16 cellular contexts compared by ENCODE assay signal in the genomic region with DNA sequence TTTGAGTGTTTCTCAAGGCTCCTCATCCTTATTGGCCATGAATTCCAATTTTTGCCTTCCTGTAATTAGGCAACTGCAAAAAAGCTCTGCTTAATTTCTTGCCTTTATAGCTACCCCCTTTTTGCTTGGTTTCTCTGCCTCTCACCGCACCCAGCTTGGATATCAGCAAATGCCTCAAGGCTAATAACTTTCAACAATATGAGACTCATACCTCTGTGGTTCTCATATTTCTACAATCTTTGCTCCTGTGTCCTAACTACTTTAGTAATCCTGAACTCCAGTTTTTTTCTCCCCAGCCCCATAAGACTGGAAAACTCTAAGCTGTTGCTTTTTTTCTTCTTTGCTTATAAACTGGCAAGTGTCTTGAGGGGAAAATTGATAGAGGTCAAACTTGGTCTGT.
DNase-seq lines count a peak whose midpoint lies in the region; ATAC-seq and TF ChIP-seq lines count a peak whose summit lies in the region.
"Had no signal": no experiment of that assay in that cellular context is flagged by ENCODE, and none has a peak within 500 bp of the region (broad histone marks: within the 10 kb centered on the region; RNA-seq: fewer than 3 reads in every experiment).

No MANE protein-coding gene starts in this region.

- H3K27me3 Mint-ChIP-seq in activated T-helper 17 cell treated with anti-CD3 and anti-CD28 coated beads, Interleukin-2, amount 50 U/mL, for 72 hours, result peaks cover 23% of the 10 kb centered on the region

- ATAC-seq in RWPE2 (ENCODE audit: low read depth) (0 out of 3 replicates have a peak, but pooled peaks have one; percentile 20), GM19023 (IDR thresholded peaks at IDR 0.05; ENCODE audit: unreplicated experiment) (no peak)
- ATAC-seq in activated T-helper 17 cell treated with anti-CD3 and anti-CD28 coated beads, Interleukin-2, amount 50 U/mL, for 72 hours (replicated peaks), result no peak

- no peak overlapping the region for H3K27ac Mint-ChIP-seq in activated T-helper 17 cell treated with anti-CD3 and anti-CD28 coated beads, Interleukin-2, amount 50 U/mL, for 72 hours
- H3K27ac Mint-ChIP-seq: CD4-positive, alpha-beta memory T cell had no signal

- no peaks in the 10 kb centered on the region for H3K36me3 Mint-ChIP-seq in activated T-helper 17 cell treated with anti-CD3 and anti-CD28 coated beads, Interleukin-2, amount 50 U/mL, for 72 hours (ENCODE audit: low read depth)
- H3K36me3 Mint-ChIP-seq: CD4-positive, alpha-beta memory T cell had no signal

- H3K36me3 ChIP-seq in RWPE2 (ENCODE audit: low read depth), result no peaks in the 10 kb centered on the region
- no peaks in the 10 kb centered on the region for H3K36me3 ChIP-seq in subcutaneous abdominal adipose tissue (ENCODE audit: control insufficient read depth in 5 of 5, insufficient read depth in 5 of 5, low read length in 5 of 5)

- H3K4me3 ChIP-seq in RWPE2 (ENCODE audit: severe bottlenecking), result no peak overlapping the region
- no peak overlapping the region for H3K4me3 ChIP-seq in epithelial cell of esophagus (ENCODE audit: low read length)
- H3K4me3 ChIP-seq in subcutaneous abdominal adipose tissue (ENCODE audit: low read depth in 1 of 5, low read length in 5 of 5), result no peak overlapping the region
- H3K4me3 ChIP-seq: GM23248 had no signal

- DNase-seq in RWPE2 (ENCODE audit: low spot score) (no peak), epithelial cell of esophagus (ENCODE audit: low read depth) (peak; percentile 59), SHP77 treated with DMSO at 0.1 percent for 48 hours (lab: John Stamatoyannopoulos, UW) (no peak)
- DNase-seq: C1 segment of cervical spinal cord; Calu3; CD4-positive, alpha-beta memory T cell; COR-L47; DMS53; DMS79 treated with DMSO at 0.1 percent for 48 hours; GF-D8; GM23248; H7; HCEC 1CT had no signal

- H3K9me3 ChIP-seq in RWPE2 (ENCODE audit: severe bottlenecking) (no peaks in the 10 kb centered on the region), subcutaneous abdominal adipose tissue (ENCODE audit: control insufficient read depth in 5 of 5, low read length in 5 of 5) (peaks cover 0 to 9% (median 2%) of the 10 kb centered on the region in 5 donors)

- H3K4me1 Mint-ChIP-seq in activated T-helper 17 cell treated with anti-CD3 and anti-CD28 coated beads, Interleukin-2, amount 50 U/mL, for 72 hours, result peaks cover 9% of the 10 kb centered on the region

- H3K4me3 Mint-ChIP-seq in activated T-helper 17 cell treated with anti-CD3 and anti-CD28 coated beads, Interleukin-2, amount 50 U/mL, for 72 hours, result no peak overlapping the region
- H3K4me3 Mint-ChIP-seq: CD4-positive, alpha-beta memory T cell had no signal

- H3K9me3 Mint-ChIP-seq in activated T-helper 17 cell treated with anti-CD3 and anti-CD28 coated beads, Interleukin-2, amount 50 U/mL, for 72 hours, result peaks cover 9% of the 10 kb centered on the region

- H3K27ac ChIP-seq in RWPE2 (ENCODE audit: poor library complexity, severe bottlenecking) (no peak overlapping the region), subcutaneous abdominal adipose tissue (ENCODE audit: low read depth, low read length) (peak overlapping the region; percentile 27)
- H3K27ac ChIP-seq: GM23248 had no signal

- no peak overlapping the region for H3K9ac ChIP-seq in subcutaneous abdominal adipose tissue (ENCODE audit: low read length in 5 of 5)
- H3K9ac ChIP-seq: GM23248 had no signal

- TF ChIP-seq CTCF in RWPE2 (IDR thresholded peaks at IDR 0.05; ENCODE audit: poor library complexity, severe bottlenecking), result no peak
- no peak for TF ChIP-seq CTCF in epithelial cell of esophagus (IDR thresholded peaks at IDR 0.05; ENCODE audit: insufficient read depth, low read depth, low read length, missing control alignments)

- H3K27me3 ChIP-seq in RWPE2 (ENCODE audit: insufficient read depth, poor library complexity, severe bottlenecking) (no peaks in the 10 kb centered on the region), subcutaneous abdominal adipose tissue (ENCODE audit: control insufficient read depth in 5 of 5, insufficient read depth in 4 of 5, low read length in 5 of 5) (no peaks in the 10 kb centered on the region)

- H3K4me1 ChIP-seq in RWPE2 (ENCODE audit: insufficient read depth, poor library complexity, severe bottlenecking) (peaks cover 11% of the 10 kb centered on the region), subcutaneous abdominal adipose tissue (ENCODE audit: control insufficient read depth in 5 of 5, insufficient read depth in 5 of 5, low read length in 5 of 5) (peaks cover 3 to 49% (median 24%) of the 10 kb centered on the region in 5 donors)
